ENCODE assay signal across 8 cellular contexts in genomic region chr15:91022832-91023129, GRCh38. TPM values are rescaled to one million over a fixed set of nuclear protein-coding genes. Genes with fewer than 3 reads are reported as not detected.
DNase-seq lines count a peak whose midpoint lies in the region; ATAC-seq, FAIRE-seq and TF ChIP-seq lines count a peak whose summit lies in the region.

No MANE protein-coding gene starts in this region.

- CTCF ChIA-PET in HEK293T (lab: Yijun Ruan, JAX), result interaction anchor here (0.6 to 3.5 kb wide), 4 partner anchors 10 to 225 kb away, joined by 3 to 13 read pairs (median 4); partner anchors contain the start of gene UNC45A
- CTCF ChIA-PET in K562 (lab: Yijun Ruan, JAX; ENCODE audit: low intra/inter-chr PET ratio), result no interaction called here

- intact Hi-C loops in K562 (cut with micrococcal nuclease), result no loop called here

- no peak for DNase-seq in HEK293T (ENCODE audit: extremely low spot score)
- DNase-seq in K562 (ENCODE audit: extremely low read depth in 1 of 4, low spot score in 3 of 4), result no peak
- no peak for DNase-seq in NCI-H187 (lab: John Stamatoyannopoulos, UW)
- no peak for DNase-seq in occipital lobe (lab: John Stamatoyannopoulos, UW)
- DNase-seq in AG08396 (ENCODE audit: low spot score), result no peak
- no peak for DNase-seq in DMS 273 treated with DMSO at 0.1 percent for 48 hours (lab: John Stamatoyannopoulos, UW)

- H3K27me3 ChIP-seq in ACC112 (ENCODE audit: insufficient read depth, low read length) (no peaks in the 10 kb centered on the region), K562 (ENCODE audit: control insufficient read depth in 2 of 2, insufficient read depth in 2 of 2, low read length in 2 of 2) (no peaks in the 10 kb centered on the region), mononuclear cell (ENCODE audit: insufficient read depth, low read length) (no peaks in the 10 kb centered on the region)

- no peak for TF ChIP-seq RAD21 in K562 (CRISPR knock-in tag; conservative IDR thresholded peaks at IDR 0.05 in 1 of 2, IDR thresholded peaks at IDR 0.05 in 1 of 2)

- TF ChIP-seq CTCF in K562 (IDR thresholded peaks at IDR 0.05 in 2 of 3, conservative IDR thresholded peaks at IDR 0.05 in 1 of 3; ENCODE audit: insufficient read depth in 2 of 3, low read depth in 1 of 3, low read length in 3 of 3), result no peak

- TF ChIP-seq EP300 in K562 (IDR thresholded peaks at IDR 0.05; ENCODE audit: low read length), result no peak

- peak overlapping the region; percentile 78 to 98 for H3K9ac ChIP-seq in K562 (ENCODE audit: insufficient read depth in 1 of 2, low read depth in 2 of 2, low read length in 2 of 2)

- H3K27ac ChIP-seq in ACC112 (ENCODE audit: low read depth, low read length), result no peak overlapping the region
- peak overlapping the region; percentile 74 for H3K27ac ChIP-seq in K562 (ENCODE audit: extremely low read depth, low read depth, low read length)

- H4K20me1 ChIP-seq in K562 (replicated peaks; ENCODE audit: control insufficient read depth, insufficient read depth, low read length), result no peaks in the 10 kb centered on the region

- no peak for TF ChIP-seq POLR2A in K562 (conservative IDR thresholded peaks at IDR 0.05)

- H2AFZ ChIP-seq in ACC112 (ENCODE audit: low read length, unreplicated experiment), result peak overlapping the region; percentile 94
- peak overlapping the region; percentile 90 for H2AFZ ChIP-seq in K562 (ENCODE audit: low read depth, low read length)

- no peak for FAIRE-seq in K562 (lab: Jason Lieb, UNC)

- H3K4me3 ChIP-seq in ACC112 (ENCODE audit: low read depth, low read length), result peak overlapping the region; percentile 94
- H3K4me3 ChIP-seq in K562, result peak overlapping the region; percentile 78
- peak overlapping the region; percentile 94 for H3K4me3 ChIP-seq in mononuclear cell (ENCODE audit: low read length)

- in situ Hi-C loops in K562 (cut with MboI), result no loop called here

- H3K36me3 ChIP-seq in ACC112 (ENCODE audit: insufficient read depth, low read length) (no peaks in the 10 kb centered on the region), K562 (ENCODE audit: control insufficient read depth, insufficient read depth, low read length) (peaks cover 3% of the 10 kb centered on the region; the same call in 2 of the 3 replicates)

- H3K9me3 ChIP-seq in K562 (replicated peaks; ENCODE audit: control insufficient read depth, insufficient read depth, low read depth, low read length), result no peaks in the 10 kb centered on the region
- no peaks in the 10 kb centered on the region for H3K9me3 ChIP-seq in mononuclear cell (ENCODE audit: low read depth, low read length)

- peaks cover 12% of the 10 kb centered on the region for H3K4me1 ChIP-seq in ACC112 (ENCODE audit: control insufficient read depth, insufficient read depth, low read length, unreplicated experiment)
- peaks cover 16 to 20% of the 10 kb centered on the region in 2 experiments; a peak in 4 of 5 replicates for H3K4me1 ChIP-seq in K562 (replicated peaks in 1 of 2; ENCODE audit: control insufficient read depth in 2 of 2, insufficient read depth in 2 of 2, low read length in 2 of 2)
- H3K4me1 ChIP-seq in mononuclear cell (ENCODE audit: insufficient read depth, low read length), result peaks cover 22% of the 10 kb centered on the region

- H3K79me2 ChIP-seq in ACC112 (ENCODE audit: control insufficient read depth, insufficient read depth, low read length, unreplicated experiment) (peaks cover 34% of the 10 kb centered on the region), K562 (ENCODE audit: control insufficient read depth, insufficient read depth, low read length) (peaks cover 42% of the 10 kb centered on the region)

- POLR2A ChIA-PET in HEK293T (lab: Yijun Ruan, JAX), result interaction anchor here (0.6 to 2.4 kb wide), 10 partner anchors 10 to 314 kb away, joined by 3 to 13 read pairs (median 6); partner anchors contain the start of genes HDDC3, PRC1, RCCD1 and UNC45A
- POLR2A ChIA-PET in K562 (lab: Yijun Ruan, JAX), result interaction anchor here (0.6 to 3.5 kb wide), 7 partner anchors 10 to 1479 kb away, joined by 3 to 21 read pairs (median 7); partner anchors contain the start of genes PRC1 and RCCD1

- BruUV-seq in K562 (replicated peaks; lab: Mats Ljungman, UMichigan), result no TSS peak

- H3K4me2 ChIP-seq in K562 (ENCODE audit: insufficient read depth, low read length), result peak overlapping the region; percentile 91

- H3K9me1 ChIP-seq in K562 (ENCODE audit: control insufficient read depth, insufficient read depth, low read length), result no peaks in the 10 kb centered on the region

- 9% methylated on average over 1 of the region's 1 CpG for WGBS in K562 (ENCODE audit: insufficient coverage, low coverage, missing lambda C conversion rate)

- no peak for ATAC-seq in K562

TF ChIP-seq in HEK293T, 16 proteins besides CTCF, POLR2A, EP300 and RAD21:
- TF ChIP-seq ZNF384 (IDR thresholded peaks at IDR 0.05) (peak; percentile 5; the same call in 1 of the 2 replicates), HDGF (IDR thresholded peaks at IDR 0.05; ENCODE audit: borderline replicate concordance) (no peak)

TF ChIP-seq in K562, 482 proteins besides CTCF, POLR2A, EP300 and RAD21:
- TF ChIP-seq GABPA (tag; conservative IDR thresholded peaks at IDR 0.05; ENCODE audit: low read depth), result 0 out of 2 replicates have a peak, but pooled peaks have one; percentile 79
- 0 out of 2 replicates have a peak, but pooled peaks have one; percentile 18 for TF ChIP-seq POLR2H (tag; IDR thresholded peaks at IDR 0.05; ENCODE audit: low read depth)
- TF ChIP-seq SRSF3 (IDR thresholded peaks at IDR 0.05; ENCODE audit: insufficient read depth, low read length), result no peak
- TF ChIP-seq ELF1 (tag; IDR thresholded peaks at IDR 0.05), result 0 out of 2 replicates have a peak, but pooled peaks have one; percentile 51
- TF ChIP-seq ZBTB12 (CRISPR knock-in tag; IDR thresholded peaks at IDR 0.05), result no peak
- TF ChIP-seq ATF1 (CRISPR knock-in tag; IDR thresholded peaks at IDR 0.05), result no peak
- 0 out of 2 replicates have a peak, but pooled peaks have one; percentile 30 for TF ChIP-seq ATF1 (tag; IDR thresholded peaks at IDR 0.05)
- peak; percentile 23; the same call in 1 of the 2 replicates for TF ChIP-seq FOXJ2 (tag; IDR thresholded peaks at IDR 0.05)
- peak; percentile 4; the same call in 1 of the 2 replicates for TF ChIP-seq CC2D1A (IDR thresholded peaks at IDR 0.05)
- TF ChIP-seq GTF2E2 (tag; IDR thresholded peaks at IDR 0.05), result 0 out of 2 replicates have a peak, but pooled peaks have one; percentile 0
- TF ChIP-seq HDAC3 (IDR thresholded peaks at IDR 0.05; ENCODE audit: borderline replicate concordance, partially characterized antibody), result peak; percentile 38

RNA-seq across cellular contexts. Expression of gene VPS33B, which starts 0.4 kb away (rescaled TPM):
- total RNA-seq in K562 (2011; cell fraction: chromatin; rRNA removed; ENCODE audit: low replicate concordance), result 35.4 and 57.8 TPM in 2 replicates
- 34.5 and 42.0 TPM in 2 replicates for total RNA-seq in K562 (2011; cell fraction: nucleolus; rRNA removed)
- 28.3 and 30.4 TPM in 2 replicates for total RNA-seq in K562 (2011; cell fraction: nucleoplasm; rRNA removed)
- total RNA-seq in K562 (2014; rRNA removed), result 9.4 and 10.2 TPM in 2 replicates
- total RNA-seq in K562 (2014; rRNA removed; fragmentation: Illumina TruSeq; extraction: Trizol), result 14.3 and 14.8 TPM in 2 replicates
- total RNA-seq in K562 (2015; rRNA removed; fragmentation: Illumina TruSeq; extraction: Trizol), result 13.0 and 13.5 TPM in 2 replicates
- 19.6 and 19.9 TPM in 2 replicates for total RNA-seq in K562 (2021)
- polyA plus RNA-seq in K562 (2011; rRNA removed), result 25.5 and 28.0 TPM in 2 replicates
- 12.5 and 12.9 TPM in 2 replicates for polyA plus RNA-seq in K562 (2011; cell fraction: cytosol; rRNA removed)
- polyA plus RNA-seq in K562 (2011; cell fraction: nucleus; rRNA removed), result 34.8 and 45.4 TPM in 2 replicates
- 22.2 and 32.7 TPM in 2 replicates for polyA plus RNA-seq in K562 (2012)
- polyA plus RNA-seq in K562 (2014; fragmentation: Illumina TruSeq; extraction: Trizol), result 12.4 and 16.3 TPM in 2 replicates
- polyA plus RNA-seq in K562 (2014; fragmentation: Nextera tagmentation; extraction: Ambion mirVana), result 10 to 100 TPM in 1 of 2 experiments, 1 to 10 TPM in 1; 9.8 to 10.7 TPM
- 12.7 and 15.1 TPM in 2 replicates for polyA plus RNA-seq in K562 (2014; rRNA removed)
- polyA minus RNA-seq in K562 (2011; rRNA and poly(A)+ RNA removed), result 13.7 and 22.8 TPM in 2 replicates
- polyA minus RNA-seq in K562 (2011; cell fraction: cytosol; rRNA and poly(A)+ RNA removed), result 4.2 and 20.6 TPM in 2 replicates
- 7.9 and 12.8 TPM in 2 replicates for polyA minus RNA-seq in K562 (2011; cell fraction: nucleus; rRNA and poly(A)+ RNA removed)
- total RNA-seq in mononuclear cell, result 9.1 TPM
- total RNA-seq in occipital lobe, result 12.5 TPM

RNA-seq across cellular contexts. Expression of gene PRC1, which starts 28.4 kb away (rescaled TPM):
- 402 and 749 TPM in 2 replicates for total RNA-seq in K562 (2011; cell fraction: chromatin; rRNA removed; ENCODE audit: low replicate concordance)
- total RNA-seq in K562 (2011; cell fraction: nucleolus; rRNA removed), result 233 and 300 TPM in 2 replicates
- total RNA-seq in K562 (2011; cell fraction: nucleoplasm; rRNA removed), result 292 and 338 TPM in 2 replicates
- total RNA-seq in K562 (2014; rRNA removed), result 226 and 263 TPM in 2 replicates
- 201 and 210 TPM in 2 replicates for total RNA-seq in K562 (2014; rRNA removed; fragmentation: Illumina TruSeq; extraction: Trizol)
- 223 and 228 TPM in 2 replicates for total RNA-seq in K562 (2015; rRNA removed; fragmentation: Illumina TruSeq; extraction: Trizol)
- total RNA-seq in K562 (2021), result 150 and 181 TPM in 2 replicates
- 391 and 460 TPM in 2 replicates for polyA plus RNA-seq in K562 (2011; rRNA removed)
- polyA plus RNA-seq in K562 (2011; cell fraction: cytosol; rRNA removed), result 329 and 446 TPM in 2 replicates
- 1,023 and 1,561 TPM in 2 replicates for polyA plus RNA-seq in K562 (2011; cell fraction: nucleus; rRNA removed)
- polyA plus RNA-seq in K562 (2012), result 176 and 186 TPM in 2 replicates
- 248 and 284 TPM in 2 replicates for polyA plus RNA-seq in K562 (2014; fragmentation: Illumina TruSeq; extraction: Trizol)
- 100 to 1,000 TPM; 156 to 240 TPM for polyA plus RNA-seq in K562 (2014; fragmentation: Nextera tagmentation; extraction: Ambion mirVana)
- 256 and 264 TPM in 2 replicates for polyA plus RNA-seq in K562 (2014; rRNA removed)
- 342 and 344 TPM in 2 replicates for polyA minus RNA-seq in K562 (2011; rRNA and poly(A)+ RNA removed)
- polyA minus RNA-seq in K562 (2011; cell fraction: cytosol; rRNA and poly(A)+ RNA removed), result 145 and 166 TPM in 2 replicates
- 175 and 402 TPM in 2 replicates for polyA minus RNA-seq in K562 (2011; cell fraction: nucleus; rRNA and poly(A)+ RNA removed)
- total RNA-seq in mononuclear cell, result 15.0 TPM
- 15.8 TPM for total RNA-seq in occipital lobe
